Comparison of ENCODE assay signal across 1 cellular context in genomic region chr16:3054965-3055733, GRCh38.
TF ChIP-seq lines count a peak whose summit lies in the region.

No MANE protein-coding gene starts in this region.

TF ChIP-seq in HEK293T, 16 proteins besides CTCF, POLR2A, EP300 and RAD21 (continued from another document):
- no peak for TF ChIP-seq FOXM1 (IDR thresholded peaks at IDR 0.05; ENCODE audit: borderline replicate concordance)
